Comparison of ENCODE assay signal across 11 cellular contexts in genomic region chr16:81780350-81780749, GRCh38. TPM values are rescaled to one million over a fixed set of nuclear protein-coding genes. Genes with fewer than 3 reads are reported as not detected.
DNase-seq lines count a peak whose midpoint lies in the region; ATAC-seq and TF ChIP-seq lines count a peak whose summit lies in the region.
"Had no signal": no experiment of that assay in that cellular context is flagged by ENCODE, and none has a peak within 500 bp of the region (broad histone marks: within the 10 kb centered on the region; RNA-seq: fewer than 3 reads in every experiment).

No MANE protein-coding gene starts in this region.

- peaks cover 27% of the 10 kb centered on the region for H3K4me1 Mint-ChIP-seq in activated CD8-positive, alpha-beta memory T cell treated with anti-CD3 and anti-CD28 coated beads, Interleukin-2, amount 10 ng/mL, durations not matched to agents 7 days and 5 days

- no peak for ATAC-seq in activated CD8-positive, alpha-beta memory T cell treated with anti-CD3 and anti-CD28 coated beads, Interleukin-2, amount 10 ng/mL, durations not matched to agents 7 days and 5 days

- no peak for DNase-seq in activated CD8-positive, alpha-beta memory T cell treated with anti-CD3 and anti-CD28 coated beads, Interleukin-2, amount 10 ng/mL, durations not matched to agents 7 days and 5 days
- DNase-seq in activated CD8-positive, alpha-beta memory T cell treated with anti-CD3 and anti-CD28 coated beads, Interleukin-2, amount 50 U/mL, for 48 hours: no peak
- DNase-seq in SK-N-MC (ENCODE audit: low read depth, low spot score) (no peak), suprapubic skin (ENCODE audit: low spot score in 2 of 2) (no peak), NCI-H1092 (lab: John Stamatoyannopoulos, UW) (no peak), GM13977 (ENCODE audit: low spot score) (no peak), C1 segment of cervical spinal cord (lab: John Stamatoyannopoulos, UW) (no peak)
- DNase-seq: cerebellar nuclear complex, NCI-H1417 treated with DMSO at 0.1 percent for 48 hours had no signal

- peak overlapping the region; percentile 90 for H3K4me3 Mint-ChIP-seq in activated CD8-positive, alpha-beta memory T cell treated with anti-CD3 and anti-CD28 coated beads, Interleukin-2, amount 10 ng/mL, durations not matched to agents 7 days and 5 days

- in situ Hi-C loops in GM13977 (cut with MboI; ENCODE audit: low pct_unique_long_range_greater_than_20kb, low sequenced_read_pairs, unreplicated experiment): no loop called here

- no peak for TF ChIP-seq POLR2A in suprapubic skin (IDR thresholded peaks at IDR 0.05)

- H3K9ac ChIP-seq in SK-N-MC (ENCODE audit: insufficient read length): no peak overlapping the region
- no peak overlapping the region for H3K9ac ChIP-seq in iPS-18a (ENCODE audit: low read length)

- H3K4me3 ChIP-seq in SK-N-MC: 0 out of 2 replicates have a peak overlapping the region, but pooled peaks have one; percentile 76
- H3K4me3 ChIP-seq in iPS-18a (ENCODE audit: low read length): peak overlapping the region; percentile 47
- peak overlapping the region; percentile 88 for H3K4me3 ChIP-seq in suprapubic skin

- no peaks in the 10 kb centered on the region for H3K36me3 Mint-ChIP-seq in activated CD8-positive, alpha-beta memory T cell treated with anti-CD3 and anti-CD28 coated beads, Interleukin-2, amount 10 ng/mL, durations not matched to agents 7 days and 5 days

- peaks cover 48% of the 10 kb centered on the region for H3K27me3 ChIP-seq in iPS-18a (ENCODE audit: control insufficient read depth, insufficient read depth, low read length)
- peaks cover 16% of the 10 kb centered on the region for H3K27me3 ChIP-seq in suprapubic skin

- H3K9me3 ChIP-seq in SK-N-MC (ENCODE audit: low read depth, low read length): no peaks in the 10 kb centered on the region
- H3K9me3 ChIP-seq in iPS-18a (ENCODE audit: control insufficient read depth, low read depth, low read length): no peaks in the 10 kb centered on the region
- no peaks in the 10 kb centered on the region for H3K9me3 ChIP-seq in suprapubic skin
- H3K9me3 ChIP-seq: pancreas had no signal

- TF ChIP-seq EP300 in suprapubic skin (IDR thresholded peaks at IDR 0.05): no peak

- no peaks in the 10 kb centered on the region for H3K9me3 Mint-ChIP-seq in activated CD8-positive, alpha-beta memory T cell treated with anti-CD3 and anti-CD28 coated beads, Interleukin-2, amount 10 ng/mL, durations not matched to agents 7 days and 5 days (ENCODE audit: low read depth)

- H3K27ac ChIP-seq in SK-N-MC (no peak overlapping the region), iPS-18a (ENCODE audit: low read length) (no peak overlapping the region), suprapubic skin (no peak overlapping the region)

- WGBS in suprapubic skin: 74% methylated on average over 6 of the region's 8 CpGs

- CTCF ChIA-PET in activated CD8-positive, alpha-beta memory T cell treated with anti-CD3 and anti-CD28 coated beads, Interleukin-2, amount 10 ng/mL, durations not matched to agents 7 days and 5 days (lab: Charles Lee): interaction anchor here (0.8 to 1.7 kb wide), 9 partner anchors 9 to 93 kb away, joined by 3 to 6 read pairs (median 4); no protein-coding TSS in a partner anchor

- peaks cover 29% of the 10 kb centered on the region for H3K27me3 Mint-ChIP-seq in activated CD8-positive, alpha-beta memory T cell treated with anti-CD3 and anti-CD28 coated beads, Interleukin-2, amount 10 ng/mL, durations not matched to agents 7 days and 5 days

- H3K27ac Mint-ChIP-seq in activated CD8-positive, alpha-beta memory T cell treated with anti-CD3 and anti-CD28 coated beads, Interleukin-2, amount 10 ng/mL, durations not matched to agents 7 days and 5 days: no peak overlapping the region

- H3K4me1 ChIP-seq in iPS-18a (ENCODE audit: control insufficient read depth, low read depth, low read length) (peaks cover 3% of the 10 kb centered on the region), suprapubic skin (peaks cover 17% of the 10 kb centered on the region)

- no peaks in the 10 kb centered on the region for H3K36me3 ChIP-seq in SK-N-MC (ENCODE audit: insufficient read depth, low read length)
- H3K36me3 ChIP-seq in iPS-18a (ENCODE audit: control insufficient read depth, low read depth, low read length): no peaks in the 10 kb centered on the region
- no peaks in the 10 kb centered on the region for H3K36me3 ChIP-seq in suprapubic skin
- H3K36me3 ChIP-seq: pancreas had no signal

- no peak for TF ChIP-seq CTCF in suprapubic skin (IDR thresholded peaks at IDR 0.05)
- TF ChIP-seq CTCF in GM13977 (IDR thresholded peaks at IDR 0.05; ENCODE audit: extremely low read depth, insufficient read depth, missing control alignments): no peak

RNA-seq across cellular contexts. Expression of gene PLCG2, which starts 1.3 kb away (rescaled TPM):
- 10 to 100 TPM; 62.5 to 80.2 TPM for total RNA-seq in activated CD8-positive, alpha-beta memory T cell treated with anti-CD3 and anti-CD28 coated beads, Interleukin-2, amount 10 ng/mL, durations not matched to agents 7 days and 5 days
- 10 to 100 TPM in 3 of 4 donors, 1 to 10 TPM in 1; 6.5 to 24.1 (median 10.5) TPM for total RNA-seq in suprapubic skin
